16 cellular contexts compared by ENCODE assay signal in the genomic region with DNA sequence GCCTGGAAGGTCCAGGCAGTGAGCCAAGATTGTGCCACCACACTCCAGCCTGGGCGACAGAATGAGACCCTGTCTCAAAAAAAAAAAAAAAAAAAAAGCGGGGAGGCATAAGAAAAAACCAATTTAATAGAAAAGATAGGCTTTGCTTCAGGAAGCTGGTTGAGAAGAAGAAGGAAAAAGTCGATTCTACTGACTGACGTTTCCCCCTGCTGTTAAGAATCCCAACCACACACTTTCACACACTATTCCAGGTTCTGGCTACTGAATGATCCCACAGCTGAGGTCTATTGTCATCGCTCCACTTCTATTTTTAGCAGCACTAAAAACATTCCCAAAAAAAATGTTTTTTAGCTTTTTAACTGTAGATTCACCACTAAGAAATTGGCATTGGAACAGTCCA. TPM values are rescaled to one million over a fixed set of nuclear protein-coding genes. Genes with fewer than 3 reads are reported as not detected.
A peak's percentile ranks its signal among the peaks of the same experiment; 100 is the strongest.
DNase-seq lines count a peak whose midpoint lies in the region; ATAC-seq and TF ChIP-seq lines count a peak whose summit lies in the region.
"Had no signal": no experiment of that assay in that cellular context is flagged by ENCODE, and none has a peak within 500 bp of the region (broad histone marks: within the 10 kb centered on the region; RNA-seq: fewer than 3 reads in every experiment).

No MANE protein-coding gene starts in this region.

- no peaks in the 10 kb centered on the region for H3K9me3 ChIP-seq in osteoblast (ENCODE audit: low read depth, low read length)
- H3K9me3 ChIP-seq: adrenal gland, heart right ventricle, lower lobe of right lung had no signal

- no peak overlapping the region for H2AFZ ChIP-seq in osteoblast (ENCODE audit: low read length)

- no peak overlapping the region for H3K4me3 ChIP-seq in choroid plexus epithelial cell (ENCODE audit: low read depth, low read length)
- no peak overlapping the region for H3K4me3 ChIP-seq in osteoblast (ENCODE audit: insufficient read depth, low read length)
- H3K4me3 ChIP-seq: adrenal gland, heart right ventricle, lower lobe of right lung had no signal

- no peak overlapping the region for H3K4me2 ChIP-seq in osteoblast (ENCODE audit: insufficient read depth, low read length)

- H3K27me3 ChIP-seq in osteoblast (ENCODE audit: insufficient read depth, low read length), result no peaks in the 10 kb centered on the region
- H3K27me3 ChIP-seq: adrenal gland, heart right ventricle had no signal

- H4K20me1 ChIP-seq in osteoblast (ENCODE audit: insufficient read depth, low read length), result no peaks in the 10 kb centered on the region

- peaks cover 28% of the 10 kb centered on the region for H3K36me3 ChIP-seq in osteoblast (ENCODE audit: insufficient read depth, low read length)

- peak; percentile 68 for DNase-seq in EH (ENCODE audit: low read depth)
- DNase-seq in M059J (ENCODE audit: low read depth), result peak; percentile 18
- peak; percentile 64 for DNase-seq in choroid plexus epithelial cell (ENCODE audit: low read depth)
- no peak for DNase-seq in osteoblast (ENCODE audit: insufficient read length, low spot score, missing footprints)
- DNase-seq in NCI-H226, result no peak
- DNase-seq: activated B cell treated with CpG ODN at 0.5 μM for 24 hours; activated T-cell treated with anti-CD3 and anti-CD28 coated beads for 4 hours; effector CD8-positive, alpha-beta T cell; H7; heart right ventricle; lower lobe of right lung; NCI-H187; NCI-H748 treated with DMSO at 0.1 percent for 48 hours had no signal

- peak; percentile 50 for TF ChIP-seq CTCF in choroid plexus epithelial cell (conservative IDR thresholded peaks at IDR 0.05; ENCODE audit: low read depth, low read length)
- TF ChIP-seq CTCF in osteoblast (IDR thresholded peaks at IDR 0.05; ENCODE audit: extremely low read depth, low read depth, low read length), result peak; percentile 43

- peaks cover 16% of the 10 kb centered on the region for H3K4me1 ChIP-seq in osteoblast (ENCODE audit: insufficient read depth, low read length)

- H3K79me2 ChIP-seq in osteoblast (ENCODE audit: insufficient read depth, low read length), result no peaks in the 10 kb centered on the region

- no peak for ATAC-seq in HG03139 (IDR thresholded peaks at IDR 0.05; ENCODE audit: unreplicated experiment)
- no peak for ATAC-seq in GM21737 (IDR thresholded peaks at IDR 0.05; ENCODE audit: unreplicated experiment)
- ATAC-seq: heart right ventricle, lower lobe of right lung had no signal

- no peak overlapping the region for H3K27ac ChIP-seq in osteoblast (ENCODE audit: low read depth, low read length)
- H3K27ac ChIP-seq: adrenal gland, heart right ventricle, lower lobe of right lung had no signal

RNA-seq across cellular contexts. Expression of gene CHCHD5, which starts 6.7 kb away (rescaled TPM):
- 11.5 and 16.9 TPM in 2 replicates for total RNA-seq in M059J (2014; rRNA removed; shearing (Covaris generic))
- total RNA-seq in osteoblast, result 7.7 and 10.1 TPM in 2 replicates

RNA-seq across cellular contexts. Expression of gene POLR1B, which starts 35.5 kb away (rescaled TPM):
- 11.9 and 13.5 TPM in 2 replicates for total RNA-seq in M059J (2014; rRNA removed; shearing (Covaris generic))
- total RNA-seq in osteoblast, result 10.5 and 10.9 TPM in 2 replicates

Comparison
In these comparisons a context has a peak if more than half of its experiments do, and no peak if none do; other contexts are left out.
1. DNase-seq: peak in EH (single experiment), M059J (single experiment) and choroid plexus epithelial cell (single experiment); none in osteoblast (single experiment) and NCI-H226 (single experiment).